11 cellular contexts compared by ENCODE assay signal in the genomic region with DNA sequence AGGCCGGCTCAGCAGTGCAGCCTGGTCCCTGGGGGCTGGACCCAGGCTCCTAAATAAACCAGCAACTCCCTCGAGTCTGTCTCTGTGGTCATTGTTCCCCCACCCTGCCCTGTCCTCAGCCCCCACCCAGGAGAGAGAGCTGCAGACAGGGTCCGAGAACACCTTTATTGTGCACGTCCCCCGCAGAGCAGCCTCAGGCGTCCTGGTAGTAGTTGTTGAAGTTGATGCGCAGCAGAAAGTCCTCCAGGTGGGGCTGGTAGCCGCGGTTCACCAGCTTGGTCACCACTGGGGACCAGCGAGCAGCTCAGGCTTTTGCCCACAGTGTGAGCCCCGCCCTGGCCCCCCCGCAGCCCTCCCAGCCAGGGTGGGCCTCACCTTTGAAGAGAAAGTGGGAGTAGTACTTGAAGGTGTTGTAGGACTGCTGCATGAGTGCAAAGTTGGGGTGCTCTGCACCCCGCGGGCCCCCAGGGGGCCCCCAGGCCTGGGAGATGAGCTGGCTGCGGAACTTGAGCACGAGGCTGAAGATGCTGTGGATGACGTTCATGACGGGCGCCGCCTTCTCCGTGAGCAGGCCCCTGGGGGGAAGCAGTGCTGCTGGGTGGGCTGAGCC.
"Had no signal": no experiment of that assay in that cellular context is flagged by ENCODE, and none has a peak within 500 bp of the region (broad histone marks: within the 10 kb centered on the region; RNA-seq: fewer than 3 reads in every experiment).

No MANE protein-coding gene starts in this region.

- H3K9me3 ChIP-seq: upper lobe of right lung had no signal

- H3K4me3 ChIP-seq: upper lobe of right lung had no signal

- DNase-seq: activated CD4-positive, alpha-beta T cell treated with anti-CD3 and anti-CD28 coated beads, Interleukin-2, amount 10 ng/mL, durations not matched to agents 24 days and 14 days; activated CD8-positive, alpha-beta memory T cell treated with anti-CD3 and anti-CD28 coated beads for 24 hours; activated T-cell treated with anti-CD3 and anti-CD28 coated beads for 4 hours; amniotic stem cell; brain microvascular endothelial cell; cerebellar nuclear complex; erythroblast; stimulated activated CD4-positive, alpha-beta T cell treated with anti-CD3 and anti-CD28 coated beads, Interleukin-12 subunit alpha, Interleukin-12 subunit beta, amount 100 ng/mL, for 4 hours; T-cell; upper lobe of right lung; WERI-Rb-1 had no signal

- H3K27me3 ChIP-seq: brain microvascular endothelial cell, upper lobe of right lung had no signal

- H3K4me1 ChIP-seq: upper lobe of right lung had no signal

- H3K27ac ChIP-seq: brain microvascular endothelial cell, upper lobe of right lung, WERI-Rb-1 had no signal
